Comparison of ENCODE assay signal across 1 cellular context in the genomic region with DNA sequence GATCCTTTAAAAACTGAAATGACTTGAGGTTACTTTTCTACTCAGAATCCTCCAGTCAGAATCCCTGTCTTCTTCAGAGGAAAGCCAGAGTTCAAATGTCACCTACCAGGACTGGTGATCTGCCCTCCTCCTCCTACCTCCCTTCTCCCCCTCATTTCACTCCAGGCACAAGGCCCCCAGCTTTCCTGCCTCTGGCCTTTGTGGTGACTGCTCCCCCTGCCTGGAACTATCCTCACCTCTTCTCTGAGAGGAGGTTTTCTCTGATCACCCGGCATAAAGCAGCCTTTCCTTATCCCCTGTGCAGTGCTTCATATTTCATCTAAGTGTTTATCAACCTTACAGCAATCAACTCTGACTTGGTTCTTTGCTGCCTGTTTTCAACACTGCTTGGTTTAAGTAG.
TF ChIP-seq lines count a peak whose summit lies in the region.

No MANE protein-coding gene starts in this region.

TF ChIP-seq in HEK293T, 16 proteins besides CTCF, POLR2A, EP300 and RAD21 (continued from another document):
- no peak for TF ChIP-seq CTBP1 (IDR thresholded peaks at IDR 0.05; ENCODE audit: borderline replicate concordance)
